8 cellular contexts compared by ENCODE assay signal in genomic region chr2:127388423-127389164, GRCh38.
DNase-seq lines count a peak whose midpoint lies in the region; ATAC-seq and TF ChIP-seq lines count a peak whose summit lies in the region.

No MANE protein-coding gene starts in this region.

- peak overlapping the region; percentile 97 for H3K27ac Mint-ChIP-seq in T-helper 2 cell treated with Interferon-gamma antibody and Interleukin-4, amounts not matched to agents 5 μg/mL and 100 μg/mL, for 36 hours

- DNase-seq in NOMO-1 treated with DMSO at 0.1 percent for 48 hours (lab: John Stamatoyannopoulos, UW; ENCODE audit: unreplicated experiment) (peak; percentile 54), NOMO-1 treated with dmso at 0.1 percent for 144 hours (lab: John Stamatoyannopoulos, UW; ENCODE audit: unreplicated experiment) (no peak), foreskin fibroblast (no peak), GF-D8 (lab: John Stamatoyannopoulos, UW) (no peak), HPDE6-E6E7 (ENCODE audit: extremely low spot score) (no peak)
- no peak for DNase-seq in T-helper 2 cell treated with Interferon-gamma antibody and Interleukin-4, amounts not matched to agents 5 μg/mL and 100 μg/mL, for 36 hours (ENCODE audit: low spot score)

- H3K4me3 ChIP-seq in foreskin fibroblast (ENCODE audit: low read depth in 1 of 2, low read length in 2 of 2) (peak overlapping the region; percentile 50 to 60), skin epidermis (peak overlapping the region; percentile 65 to 94 (median 92))

- no peak for TF ChIP-seq CTCF in foreskin fibroblast (IDR thresholded peaks at IDR 0.05; ENCODE audit: low read depth, low read length)

- H3K27ac ChIP-seq in skin epidermis: peak overlapping the region; percentile 52 to 100 (median 99)

- H3K4me3 Mint-ChIP-seq in T-helper 2 cell treated with Interferon-gamma antibody and Interleukin-4, amounts not matched to agents 5 μg/mL and 100 μg/mL, for 36 hours: peak overlapping the region; percentile 87

- ATAC-seq in HG02981 (IDR thresholded peaks at IDR 0.05; ENCODE audit: unreplicated experiment): peak; percentile 28

- no peaks in the 10 kb centered on the region for H3K27me3 Mint-ChIP-seq in T-helper 2 cell treated with Interferon-gamma antibody and Interleukin-4, amounts not matched to agents 5 μg/mL and 100 μg/mL, for 36 hours (ENCODE audit: low read depth)

- H3K36me3 Mint-ChIP-seq in T-helper 2 cell treated with Interferon-gamma antibody and Interleukin-4, amounts not matched to agents 5 μg/mL and 100 μg/mL, for 36 hours (ENCODE audit: low read depth): peaks cover 4% of the 10 kb centered on the region

- no peaks in the 10 kb centered on the region for H3K9me3 Mint-ChIP-seq in T-helper 2 cell treated with Interferon-gamma antibody and Interleukin-4, amounts not matched to agents 5 μg/mL and 100 μg/mL, for 36 hours

- H3K4me1 Mint-ChIP-seq in T-helper 2 cell treated with Interferon-gamma antibody and Interleukin-4, amounts not matched to agents 5 μg/mL and 100 μg/mL, for 36 hours (ENCODE audit: low read depth): peaks cover 56% of the 10 kb centered on the region
